16 cellular contexts compared by ENCODE assay signal in the genomic region with DNA sequence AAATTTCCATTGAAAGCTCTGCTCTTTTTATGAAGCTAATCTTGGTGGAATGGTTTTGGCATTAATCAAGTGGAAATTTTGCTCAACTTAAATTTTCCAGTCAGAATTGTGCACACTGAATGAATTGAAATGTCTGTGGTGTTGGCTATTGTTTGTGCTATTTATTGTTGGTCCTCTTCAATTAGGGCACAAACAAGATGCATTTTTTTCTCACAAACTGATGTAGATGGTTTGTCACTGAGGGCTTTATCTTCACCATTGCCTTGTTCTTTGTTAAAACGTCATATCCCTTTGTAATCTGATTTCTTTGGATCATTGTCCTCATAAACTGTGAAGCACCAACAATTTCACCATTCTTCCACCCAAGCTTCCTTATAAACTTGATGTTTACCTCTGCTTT.
"Had no signal": no experiment of that assay in that cellular context is flagged by ENCODE, and none has a peak within 500 bp of the region (broad histone marks: within the 10 kb centered on the region; RNA-seq: fewer than 3 reads in every experiment).

No MANE protein-coding gene starts in this region.

- DNase-seq: effector memory CD4-positive, alpha-beta T cell; immature natural killer cell; mucosa of descending colon; naive thymus-derived CD8-positive, alpha-beta T cell; posterior cingulate gyrus; sigmoid colon; stimulated activated naive CD4-positive, alpha-beta T cell; stomach; tibial artery had no signal

- H3K27me3 ChIP-seq: gastroesophageal sphincter, neutrophil, right atrium auricular region, sigmoid colon, stomach, suprapubic skin, tibial artery had no signal

- H3K36me3 Mint-ChIP-seq: immature natural killer cell; naive thymus-derived CD8-positive, alpha-beta T cell had no signal

- H3K27ac Mint-ChIP-seq: immature natural killer cell; naive thymus-derived CD8-positive, alpha-beta T cell had no signal

- H3K9me3 ChIP-seq: gastroesophageal sphincter, mucosa of descending colon, neutrophil, right atrium auricular region, sigmoid colon, stomach, suprapubic skin, tibial artery had no signal

- H3K4me1 Mint-ChIP-seq: naive thymus-derived CD8-positive, alpha-beta T cell had no signal

- ATAC-seq: esophagus mucosa; gastroesophageal sphincter; mucosa of descending colon; naive thymus-derived CD8-positive, alpha-beta T cell had no signal

- H3K36me3 ChIP-seq: gastroesophageal sphincter, neutrophil, right atrium auricular region, sigmoid colon, stomach, suprapubic skin, tibial artery had no signal

- H3K9me3 Mint-ChIP-seq: naive thymus-derived CD8-positive, alpha-beta T cell had no signal

- H3K4me3 Mint-ChIP-seq: immature natural killer cell; naive thymus-derived CD8-positive, alpha-beta T cell had no signal

- H3K4me1 ChIP-seq: gastroesophageal sphincter, right atrium auricular region, stomach, tibial artery had no signal

- H3K4me3 ChIP-seq: coronary artery, gastroesophageal sphincter, mucosa of descending colon, right atrium auricular region, sigmoid colon, skin epidermis, stomach, suprapubic skin, tibial artery had no signal
